19 cellular contexts compared by ENCODE assay signal in genomic region chr1:36095760-36096405, GRCh38. TPM values are rescaled to one million over a fixed set of nuclear protein-coding genes. Genes with fewer than 3 reads are reported as not detected.
DNase-seq lines count a peak whose midpoint lies in the region; ATAC-seq and TF ChIP-seq lines count a peak whose summit lies in the region.
"Had no signal": no experiment of that assay in that cellular context is flagged by ENCODE, and none has a peak within 500 bp of the region (broad histone marks: within the 10 kb centered on the region; RNA-seq: fewer than 3 reads in every experiment).

No MANE protein-coding gene starts in this region.

- TF ChIP-seq POLR2A in suprapubic skin (IDR thresholded peaks at IDR 0.05) = no peak

- no peak overlapping the region for H3K4me3 ChIP-seq in fibroblast of the aortic adventitia (ENCODE audit: low read depth, low read length)
- no peak overlapping the region for H3K4me3 ChIP-seq in suprapubic skin
- H3K4me3 ChIP-seq: colonic mucosa, esophagus muscularis mucosa, heart left ventricle had no signal

- 78% methylated on average over 7 of the region's 15 CpGs for WGBS in suprapubic skin

- no peak for ATAC-seq in left colon
- ATAC-seq: activated CD8-positive, alpha-beta T cell treated with anti-CD3 and anti-CD28 coated beads for 36 hours; heart left ventricle had no signal

- peaks cover 32% of the 10 kb centered on the region for H3K36me3 ChIP-seq in suprapubic skin

- POLR2A ChIA-PET in RWPE1 (lab: Yijun Ruan, JAX; ENCODE audit: low non-redundant PET) = no interaction called here

- CTCF ChIA-PET in RWPE1 (lab: Yijun Ruan, JAX) = interaction anchor here (0.5 to 1.4 kb wide), 2 partner anchors 93 to 329 kb away, joined by 3 to 5 read pairs; no protein-coding TSS in a partner anchor

- no peaks in the 10 kb centered on the region for H3K9me3 ChIP-seq in suprapubic skin
- H3K9me3 ChIP-seq: colonic mucosa, esophagus muscularis mucosa, heart left ventricle had no signal

- no peak for TF ChIP-seq CTCF in RWPE1 (conservative IDR thresholded peaks at IDR 0.05; ENCODE audit: low read depth)
- no peak for TF ChIP-seq CTCF in fibroblast of the aortic adventitia (IDR thresholded peaks at IDR 0.05; ENCODE audit: insufficient read depth, low read length)
- no peak for TF ChIP-seq CTCF in suprapubic skin (IDR thresholded peaks at IDR 0.05)

- peaks cover 31% of the 10 kb centered on the region for H3K4me1 ChIP-seq in suprapubic skin
- H3K4me1 ChIP-seq: colonic mucosa had no signal

- intact Hi-C loops in left colon (cut with DNase I, micrococcal nuclease) = loop anchor here in 1 of 2 donors (10.0 kb wide), 1 partner anchor 189 kb away; no protein-coding TSS in a partner anchor

- H3K27me3 ChIP-seq in suprapubic skin = no peaks in the 10 kb centered on the region
- H3K27me3 ChIP-seq: colonic mucosa, esophagus muscularis mucosa, heart left ventricle had no signal

- no peak for TF ChIP-seq EP300 in suprapubic skin (IDR thresholded peaks at IDR 0.05)

- peak; percentile 47 for DNase-seq in SIG-M5 treated with dmso at 0.1 percent for 504 hours (lab: John Stamatoyannopoulos, UW; ENCODE audit: unreplicated experiment)
- no peak for DNase-seq in SIG-M5 (lab: John Stamatoyannopoulos, UW)
- no peak for DNase-seq in RWPE1 (ENCODE audit: low spot score)
- DNase-seq in fibroblast of the aortic adventitia (ENCODE audit: low read depth) = peak; percentile 23
- no peak for DNase-seq in suprapubic skin (ENCODE audit: low spot score in 2 of 2)
- no peak for DNase-seq in left colon
- no peak for DNase-seq in NCI-H1694 (lab: John Stamatoyannopoulos, UW)
- no peak for DNase-seq in GM03348 (ENCODE audit: low spot score)
- DNase-seq: 8988T; activated CD8-positive, alpha-beta T cell treated with anti-CD3 and anti-CD28 coated beads for 36 hours; activated effector memory CD4-positive, alpha-beta T cell treated with Interleukin-2 at 50 U/mL for 16 hours; anterior cingulate cortex; colonic mucosa; EL; heart left ventricle; islet precursor cell; NCI-H187 treated with DMSO at 0.1 percent for 48 hours; T-helper 9 cell had no signal

- peak overlapping the region; percentile 15; the same call in 1 of the 2 replicates for H3K27ac ChIP-seq in RWPE1
- H3K27ac ChIP-seq in suprapubic skin = peak overlapping the region; percentile 39
- H3K27ac ChIP-seq: colonic mucosa had no signal

RNA-seq across cellular contexts. Expression of gene ADPRS, which starts 7.2 kb away (rescaled TPM):
- total RNA-seq in fibroblast of the aortic adventitia (ENCODE audit: low replicate concordance) = 21.1 and 25.5 TPM in 2 replicates
- 10 to 100 TPM; 40.5 to 68.5 (median 51.9) TPM for total RNA-seq in suprapubic skin
- total RNA-seq in left colon = 10 to 100 TPM; 22.2 to 22.3 TPM

RNA-seq across cellular contexts. Expression of gene TEKT2, which starts 12.0 kb away (rescaled TPM):
- total RNA-seq in fibroblast of the aortic adventitia (ENCODE audit: low replicate concordance) (0.18 and 2.1 TPM in 2 replicates), suprapubic skin (under 1 TPM in 1 of 4 donors, not detected in 3; 0.38 TPM), left colon (not detected)

RNA-seq across cellular contexts. Expression of gene COL8A2, which starts 29.1 kb away (rescaled TPM):
- total RNA-seq in fibroblast of the aortic adventitia (ENCODE audit: low replicate concordance) (11.0 and 20.9 TPM in 2 replicates), suprapubic skin (1 to 10 TPM; 4.9 to 5.6 (median 5.2) TPM), left colon (1 to 10 TPM in 1 of 2 donors, under 1 TPM in 1; 0.55 to 1.8 TPM)

RNA-seq across cellular contexts. Expression of gene TRAPPC3, which starts 53.4 kb away (rescaled TPM):
- total RNA-seq in fibroblast of the aortic adventitia (ENCODE audit: low replicate concordance) (80.8 and 102 TPM in 2 replicates), suprapubic skin (100 to 1,000 TPM in 2 of 4 donors, 10 to 100 TPM in 2; 68.7 to 111 (median 97.5) TPM), left colon (10 to 100 TPM; 62.4 to 63.0 TPM)

Comparison
In these comparisons a context has a peak if more than half of its experiments do, and no peak if none do; other contexts are left out.
1. DNase-seq: peak in SIG-M5 treated with dmso at 0.1 percent for 504 hours (single experiment) and fibroblast of the aortic adventitia (single experiment); none in SIG-M5 (single experiment), RWPE1 (single experiment), suprapubic skin (0 of 2), left colon (0 of 2), NCI-H1694 (single experiment) and GM03348 (single experiment).